In genomic region chr3:71303627-71304260, GRCh38 we compare ENCODE assay signal across 12 cellular contexts.
A peak's percentile ranks its signal among the peaks of the same experiment; 100 is the strongest.
DNase-seq lines count a peak whose midpoint lies in the region; ATAC-seq and TF ChIP-seq lines count a peak whose summit lies in the region.
"Had no signal": no experiment of that assay in that cellular context is flagged by ENCODE, and none has a peak within 500 bp of the region (broad histone marks: within the 10 kb centered on the region; RNA-seq: fewer than 3 reads in every experiment).

No MANE protein-coding gene starts in this region.

- H3K4me1 ChIP-seq in cardiac muscle cell (ENCODE audit: low read depth) = peaks cover 76% of the 10 kb centered on the region
- peaks cover 0 to 23% of the 10 kb centered on the region in 2 donors for H3K4me1 ChIP-seq in right atrium auricular region
- H3K4me1 ChIP-seq in mesenchymal stem cell (ENCODE audit: control insufficient read depth, insufficient read depth, low read depth, low read length) = peaks cover 5% of the 10 kb centered on the region
- peaks cover 10 to 59% (median 29%) of the 10 kb centered on the region in 4 donors for H3K4me1 ChIP-seq in transverse colon

- ATAC-seq in activated naive CD8-positive, alpha-beta T cell treated with anti-CD3 and anti-CD28 coated beads, Interleukin-2, amount 10 ng/mL, durations not matched to agents 7 days and 5 days (ENCODE audit: low read depth) = no peak
- ATAC-seq in GM18861 (IDR thresholded peaks at IDR 0.05; ENCODE audit: unreplicated experiment) = no peak

- H3K36me3 Mint-ChIP-seq in activated naive CD8-positive, alpha-beta T cell treated with anti-CD3 and anti-CD28 coated beads, Interleukin-2, amount 10 ng/mL, durations not matched to agents 7 days and 5 days = peaks cover 4% of the 10 kb centered on the region

- H3K4me3 Mint-ChIP-seq in activated naive CD8-positive, alpha-beta T cell treated with anti-CD3 and anti-CD28 coated beads, Interleukin-2, amount 10 ng/mL, durations not matched to agents 7 days and 5 days = peak overlapping the region; percentile 90

- no peak overlapping the region for H2BK5ac ChIP-seq in mesenchymal stem cell (ENCODE audit: low read depth, low read length, poor library complexity, severe bottlenecking)

- H4K91ac ChIP-seq in mesenchymal stem cell (ENCODE audit: low read length) = no peak overlapping the region

- H3K27ac ChIP-seq in cardiac muscle cell (peak overlapping the region; percentile 96), right atrium auricular region (peak overlapping the region in 1 of 2 donors; percentile 84), mesenchymal stem cell (ENCODE audit: low read length, poor library complexity, severe bottlenecking) (no peak overlapping the region), transverse colon (peak overlapping the region; percentile 68 to 84 (median 82))
- H3K27ac ChIP-seq: PC-9 had no signal

- H3K27me3 Mint-ChIP-seq in activated naive CD8-positive, alpha-beta T cell treated with anti-CD3 and anti-CD28 coated beads, Interleukin-2, amount 10 ng/mL, durations not matched to agents 7 days and 5 days = no peaks in the 10 kb centered on the region

- no peak overlapping the region for H3K23ac ChIP-seq in mesenchymal stem cell (ENCODE audit: low read length in 2 of 2)

- no peaks in the 10 kb centered on the region for H3K9me3 ChIP-seq in cardiac muscle cell (ENCODE audit: low read depth)
- H3K9me3 ChIP-seq in right atrium auricular region = no peaks in the 10 kb centered on the region
- no peaks in the 10 kb centered on the region for H3K9me3 ChIP-seq in mesenchymal stem cell (ENCODE audit: control insufficient read depth, low read length)
- no peaks in the 10 kb centered on the region for H3K9me3 ChIP-seq in transverse colon

- H3K27me3 ChIP-seq in cardiac muscle cell = no peaks in the 10 kb centered on the region
- H3K27me3 ChIP-seq in right atrium auricular region = no peaks in the 10 kb centered on the region
- H3K27me3 ChIP-seq in mesenchymal stem cell (ENCODE audit: control insufficient read depth in 1 of 2, insufficient read depth in 1 of 2, low read length in 2 of 2) = no peaks in the 10 kb centered on the region
- H3K27me3 ChIP-seq in transverse colon = no peaks in the 10 kb centered on the region

- in situ Hi-C loops in transverse colon (cut with MboI; ENCODE audit: low pct_ligation_motif_present in 1 of 4, low pct_unique_long_range_greater_than_20kb in 1 of 4, low sequenced_read_pairs in 3 of 4) = loop anchor here in 1 of 4 donors (25.0 kb wide), 1 partner anchor 284 kb away; the partner anchor contains the start of gene FOXP1

- H3K4me2 ChIP-seq in mesenchymal stem cell (ENCODE audit: low read length, poor library complexity, severe bottlenecking) = peak overlapping the region; percentile 2
- H3K4me2 ChIP-seq: PC-9 had no signal

- DNase-seq in cardiac muscle cell (ENCODE audit: low read depth in 1 of 2, low spot score in 1 of 2) = peak in 1 of 2 donors; percentile 22
- no peak for DNase-seq in right atrium auricular region (ENCODE audit: low spot score)
- no peak for DNase-seq in activated naive CD8-positive, alpha-beta T cell treated with anti-CD3 and anti-CD28 coated beads, Interleukin-2, amount 10 ng/mL, durations not matched to agents 7 days and 5 days
- DNase-seq in mesenchymal stem cell = no peak
- DNase-seq in transverse colon = peak; percentile 24
- no peak for DNase-seq in NCI-H1436 treated with DMSO at 0.1 percent for 48 hours (lab: John Stamatoyannopoulos, UW)
- DNase-seq in HCEC 1CT = no peak
- DNase-seq: activated CD8-positive, alpha-beta memory T cell treated with anti-CD3 and anti-CD28 coated beads for 24 hours; cerebellar nuclear complex; MV-4-11; PC-9 had no signal

- POLR2A ChIA-PET in activated naive CD8-positive, alpha-beta T cell treated with anti-CD3 and anti-CD28 coated beads, Interleukin-2, amount 10 ng/mL, durations not matched to agents 7 days and 5 days (lab: Charles Lee) = interaction anchor here (2.2 kb wide), 1 partner anchor 173 kb away, joined by 7 read pairs; no protein-coding TSS in a partner anchor

- peaks cover 19% of the 10 kb centered on the region for H3K79me1 ChIP-seq in mesenchymal stem cell (replicated peaks; ENCODE audit: low read length, poor library complexity, severe bottlenecking)

- TF ChIP-seq EP300 in transverse colon (IDR thresholded peaks at IDR 0.05; ENCODE audit: low read depth) = no peak

- H3K4me3 ChIP-seq in cardiac muscle cell (peak overlapping the region; percentile 40), right atrium auricular region (no peak overlapping the region), mesenchymal stem cell (ENCODE audit: insufficient read depth in 1 of 2, low read depth in 1 of 2, low read length in 2 of 2) (no peak overlapping the region), transverse colon (peak overlapping the region in 2 of 4 donors; percentile 17 to 23)
- H3K4me3 ChIP-seq: PC-9 had no signal

- no peak overlapping the region for H3K4ac ChIP-seq in mesenchymal stem cell (ENCODE audit: low read depth in 1 of 2, low read length in 2 of 2)

- no peak for TF ChIP-seq CTCF in cardiac muscle cell (IDR thresholded peaks at IDR 0.05; ENCODE audit: low read depth, low read length)
- TF ChIP-seq CTCF in right atrium auricular region (IDR thresholded peaks at IDR 0.05) = no peak
- TF ChIP-seq CTCF in transverse colon (IDR thresholded peaks at IDR 0.05) = no peak

- H2BK15ac ChIP-seq in mesenchymal stem cell (ENCODE audit: low read depth, poor library complexity, severe bottlenecking) = no peak overlapping the region

- H3K27ac Mint-ChIP-seq in activated naive CD8-positive, alpha-beta T cell treated with anti-CD3 and anti-CD28 coated beads, Interleukin-2, amount 10 ng/mL, durations not matched to agents 7 days and 5 days = peak overlapping the region; percentile 97

- H3K36me3 ChIP-seq in cardiac muscle cell (no peaks in the 10 kb centered on the region), right atrium auricular region (no peaks in the 10 kb centered on the region), mesenchymal stem cell (ENCODE audit: control insufficient read depth in 1 of 2, insufficient read depth in 2 of 2, low read depth in 1 of 2, low read length in 2 of 2) (no peaks in the 10 kb centered on the region), transverse colon (no peaks in the 10 kb centered on the region)

- intact Hi-C loops in transverse colon (cut with DNase I; ENCODE audit: low total_unique reads) = loop anchor here (10.0 kb wide), 3 partner anchors 169 to 589 kb away; no protein-coding TSS in a partner anchor

- no peak overlapping the region for H2BK12ac ChIP-seq in mesenchymal stem cell (ENCODE audit: low read length in 2 of 2)

- H3K4me1 Mint-ChIP-seq in activated naive CD8-positive, alpha-beta T cell treated with anti-CD3 and anti-CD28 coated beads, Interleukin-2, amount 10 ng/mL, durations not matched to agents 7 days and 5 days = peaks cover 59% of the 10 kb centered on the region

- H3K9ac ChIP-seq in mesenchymal stem cell (ENCODE audit: low read length) = peak overlapping the region; percentile 39

- no peak overlapping the region for H2BK120ac ChIP-seq in mesenchymal stem cell (ENCODE audit: low read depth, low read length)

- no peak for TF ChIP-seq POLR2A in transverse colon (IDR thresholded peaks at IDR 0.05)

- H3K9me3 Mint-ChIP-seq in activated naive CD8-positive, alpha-beta T cell treated with anti-CD3 and anti-CD28 coated beads, Interleukin-2, amount 10 ng/mL, durations not matched to agents 7 days and 5 days = no peaks in the 10 kb centered on the region

- no peak overlapping the region for H2AFZ ChIP-seq in mesenchymal stem cell (ENCODE audit: low read depth, low read length)
- H2AFZ ChIP-seq: PC-9 had no signal

- peak overlapping the region in 1 of 2 experiments; percentile 2 for H3K18ac ChIP-seq in mesenchymal stem cell (ENCODE audit: low read depth in 1 of 2, low read length in 2 of 2)

- WGBS in mesenchymal stem cell = 44% methylated on average over 6 of the region's 7 CpGs
- 24 to 42% methylated on average over 5 to 7 of the region's 7 CpGs for WGBS in transverse colon (ENCODE audit: low coverage in 1 of 2), 2 donors

- no peak overlapping the region for H2AK5ac ChIP-seq in mesenchymal stem cell (ENCODE audit: low read length, severe bottlenecking)

- no peak overlapping the region for H4K8ac ChIP-seq in mesenchymal stem cell (ENCODE audit: low read length)

- H3K14ac ChIP-seq in mesenchymal stem cell (ENCODE audit: low read length in 2 of 2) = no peak overlapping the region
